In genomic region chr15:78149068-78149804, GRCh38 we compare ENCODE assay signal across 8 cellular contexts. TPM values are rescaled to one million over a fixed set of nuclear protein-coding genes. Genes with fewer than 3 reads are reported as not detected.
DNase-seq lines count a peak whose midpoint lies in the region; ATAC-seq, FAIRE-seq and TF ChIP-seq lines count a peak whose summit lies in the region.

Gene IDH3A (plus strand): TSS chr15:78149362. CDS start chr15:78149404, 42 bp downstream.

- H3K27ac ChIP-seq in kidney (ENCODE audit: low read depth in 2 of 2, low read length in 2 of 2): peak within 1 kb of the TSS; percentile 80 to 90

- no peak for TF ChIP-seq CTCF in kidney (IDR thresholded peaks at IDR 0.05; ENCODE audit: borderline replicate concordance, extremely low read depth, insufficient read depth)

- intact Hi-C loops in kidney (cut with DNase I): no loop called here

- peak; percentile 38 for FAIRE-seq in kidney (lab: Jason Lieb, UNC)

- peak within 1 kb of the TSS; percentile 77 to 92 for H3K4me3 ChIP-seq in kidney (ENCODE audit: low read length in 2 of 2)

- peaks cover 5 to 12% of the 10 kb centered on the region in 2 donors for H3K4me1 ChIP-seq in kidney (ENCODE audit: control insufficient read depth in 1 of 2, insufficient read depth in 1 of 2, low read depth in 1 of 2, low read length in 2 of 2)

- DNase-seq in Ammon's horn (ENCODE audit: low spot score) (peak; percentile 99), NCI-H510A (lab: John Stamatoyannopoulos, UW) (peak; percentile 73), cerebellar nuclear complex (lab: John Stamatoyannopoulos, UW) (peak; percentile 88 to 93), kidney (peak; percentile 100)
- DNase-seq in activated CD4-positive, alpha-beta T cell treated with anti-CD3 and anti-CD28 coated beads for 1 hour: peak; percentile 99
- peak; percentile 99 to 100 for DNase-seq in stimulated activated CD4-positive, alpha-beta T cell treated with anti-CD3 and anti-CD28 coated beads, Interleukin-15, amount 100 ng/mL, for 1 hour (ENCODE audit: low read depth in 1 of 2, low spot score in 1 of 2)

- peak within 1 kb of the TSS; percentile 45 to 94 for H3K9ac ChIP-seq in kidney (ENCODE audit: low read length in 2 of 2)

- peak; percentile 82 for ATAC-seq in HG03432 (IDR thresholded peaks at IDR 0.05; ENCODE audit: unreplicated experiment)

- H3K9me3 ChIP-seq in kidney (ENCODE audit: control insufficient read depth in 1 of 2, low read length in 2 of 2): no peaks in the 10 kb centered on the region

- H3K36me3 ChIP-seq in kidney (ENCODE audit: control insufficient read depth in 1 of 2, insufficient read depth in 2 of 2, low read length in 2 of 2): peaks cover 0 to 3% of the 10 kb centered on the region in 2 donors

- TF ChIP-seq POLR2A in GM19193 (IDR thresholded peaks at IDR 0.05; ENCODE audit: extremely low read depth, insufficient read depth, insufficient read length): peak; percentile 87

RNA-seq across cellular contexts. Expression of gene IDH3A, which starts in this region (rescaled TPM):
- 97.2 TPM for total RNA-seq in kidney
- polyA plus RNA-seq in kidney (ENCODE audit: insufficient read depth, low read depth, low replicate concordance): 67.5 TPM

Comparison
In these comparisons a context has a peak if more than half of its experiments do, and no peak if none do; other contexts are left out.
1. Peak in every context shown above with its lines: DNase-seq, ATAC-seq, H3K4me3 ChIP-seq and H3K27ac ChIP-seq.